Comparison of ENCODE assay signal across 14 cellular contexts in the genomic region with DNA sequence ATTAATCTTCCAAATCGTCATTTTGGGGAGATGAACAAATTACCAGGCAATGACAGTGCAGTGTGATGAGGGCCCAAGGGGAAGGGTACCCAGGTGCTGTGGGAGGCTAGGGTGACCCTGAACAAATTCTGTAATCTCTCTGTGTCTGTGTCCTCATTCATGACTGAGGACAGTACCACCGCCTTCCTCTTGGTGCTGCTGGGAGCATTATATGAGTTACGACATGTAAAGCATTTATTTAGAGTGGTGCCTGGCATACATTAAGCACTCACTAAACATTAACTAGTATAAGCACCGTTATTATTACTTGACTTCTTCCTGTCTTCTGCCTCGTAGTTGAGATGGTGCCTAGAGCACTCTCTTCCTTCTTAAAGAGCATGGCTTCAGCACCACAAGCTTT.
A peak's percentile ranks its signal among the peaks of the same experiment; 100 is the strongest.
DNase-seq lines count a peak whose midpoint lies in the region; ATAC-seq, FAIRE-seq and TF ChIP-seq lines count a peak whose summit lies in the region.
"Had no signal": no experiment of that assay in that cellular context is flagged by ENCODE, and none has a peak within 500 bp of the region (broad histone marks: within the 10 kb centered on the region; RNA-seq: fewer than 3 reads in every experiment).

No MANE protein-coding gene starts in this region.

- no peaks in the 10 kb centered on the region for H3K79me2 ChIP-seq in HepG2 (ENCODE audit: insufficient read depth, low read length)

- no TSS peak for BruUV-seq in HepG2 (replicated peaks; lab: Mats Ljungman, UMichigan)
- no TSS peak for BruUV-seq in Panc1 (replicated peaks; lab: Mats Ljungman, UMichigan)

- FAIRE-seq in HepG2 (lab: Jason Lieb, UNC) (no peak), frontal cortex (lab: Jason Lieb, UNC) (no peak)
- FAIRE-seq: TTC549 had no signal

- H3K27me3 ChIP-seq in HepG2 (ENCODE audit: control insufficient read depth in 1 of 2, insufficient read depth in 2 of 2, low read length in 2 of 2) (peaks cover 0 to 12% of the 10 kb centered on the region in 2 experiments; a peak in 1 of 5 replicates), right lobe of liver (no peaks in the 10 kb centered on the region), Panc1 (ENCODE audit: control insufficient read depth, insufficient read depth, low read length) (no peaks in the 10 kb centered on the region)

- intact Hi-C loops in HepG2 (cut with micrococcal nuclease; ENCODE audit: unreplicated experiment): no loop called here
- intact Hi-C loops in right lobe of liver (cut with DNase I): no loop called here
- intact Hi-C loops in Panc1 (cut with micrococcal nuclease; ENCODE audit: unreplicated experiment): no loop called here

- no peaks in the 10 kb centered on the region for H4K20me1 ChIP-seq in HepG2 (ENCODE audit: insufficient read depth, low read length)

- TF ChIP-seq EP300 in HepG2 (IDR thresholded peaks at IDR 0.05; ENCODE audit: low read depth in 2 of 2, low read length in 2 of 2): no peak
- TF ChIP-seq EP300 in HepG2 (CRISPR knock-in tag; IDR thresholded peaks at IDR 0.05; ENCODE audit: borderline replicate concordance): no peak

- no peak for DNase-seq in HepG2 (ENCODE audit: low spot score)
- DNase-seq in right lobe of liver: no peak
- DNase-seq in Panc1 (ENCODE audit: low read depth, low spot score): no peak
- DNase-seq in fibroblast of villous mesenchyme (ENCODE audit: low read depth): no peak
- DNase-seq in NCI-H2081 treated with DMSO at 0.1 percent for 48 hours (lab: John Stamatoyannopoulos, UW): no peak
- no peak for DNase-seq in activated T-cell treated with anti-CD3 and anti-CD28 coated beads, Interleukin-2, amount 50 U/mL, for 48 hours
- no peak for DNase-seq in frontal cortex (ENCODE audit: low spot score in 2 of 2)
- DNase-seq: glutamatergic neuron; MM.1S; naive thymus-derived CD4-positive, alpha-beta T cell; Right ventricle myocardium superior had no signal

- H3K27ac ChIP-seq in HepG2 (ENCODE audit: extremely low read length, insufficient read depth, low read length) (no peak overlapping the region), right lobe of liver (no peak overlapping the region), Panc1 (ENCODE audit: low read length) (no peak overlapping the region)

- H3K9ac ChIP-seq in HepG2 (ENCODE audit: insufficient read depth, low read depth, low read length): no peak overlapping the region

- peaks cover 10% of the 10 kb centered on the region for H3K4me1 ChIP-seq in HepG2 (ENCODE audit: insufficient read depth, low read length)
- no peaks in the 10 kb centered on the region for H3K4me1 ChIP-seq in right lobe of liver
- peaks cover 39% of the 10 kb centered on the region for H3K4me1 ChIP-seq in Panc1 (ENCODE audit: control insufficient read depth, insufficient read depth, low read length)

- TF ChIP-seq CTCF in HepG2 (CRISPR knock-in tag; IDR thresholded peaks at IDR 0.05): no peak
- no peak for TF ChIP-seq CTCF in right lobe of liver (IDR thresholded peaks at IDR 0.05)
- peak; percentile 34; the same call in 1 of the 2 replicates for TF ChIP-seq CTCF in Panc1 (IDR thresholded peaks at IDR 0.05)
- peak; percentile 8 for TF ChIP-seq CTCF in fibroblast of villous mesenchyme (IDR thresholded peaks at IDR 0.05; ENCODE audit: insufficient read depth, low read depth, low read length)

- TF ChIP-seq POLR2A in HepG2 (IDR thresholded peaks at IDR 0.05; ENCODE audit: insufficient read depth in 1 of 2, low read depth in 2 of 2, low read length in 2 of 2): no peak
- no peak for TF ChIP-seq POLR2A in right lobe of liver (IDR thresholded peaks at IDR 0.05)

- 10% methylated on average over 5 of the region's 5 CpGs for WGBS in HepG2 (ENCODE audit: low lambda C conversion rate)
- WGBS in right lobe of liver (ENCODE audit: insufficient coverage, low coverage, low lambda C conversion rate, missing lambda C conversion rate): 44% methylated on average over 3 of the region's 5 CpGs

- H3K9me3 ChIP-seq in HepG2 (ENCODE audit: low read length) (peaks cover 8% of the 10 kb centered on the region), right lobe of liver (no peaks in the 10 kb centered on the region), Panc1 (ENCODE audit: control insufficient read depth, insufficient read depth, low read depth, low read length) (peaks cover 19% of the 10 kb centered on the region; the same call in 1 of the 2 replicates)

- no peak for TF ChIP-seq RAD21 in HepG2 (CRISPR knock-in tag; IDR thresholded peaks at IDR 0.05)

- CTCF ChIA-PET in HepG2 (lab: Yijun Ruan, JAX; ENCODE audit: low intra/inter-chr PET ratio, low total read pairs) (no interaction called here), Panc1 (lab: Charles Lee) (no interaction called here)

- H3K4me2 ChIP-seq in HepG2 (ENCODE audit: low read depth, low read length): no peak overlapping the region
- H3K4me2 ChIP-seq: GM23338 had no signal

- in situ Hi-C loops in HepG2 (cut with HindIII; ENCODE audit: extremely low pct_ligation_motif_present, low pct_unique_long_range_greater_than_20kb) (no loop called here), Panc1 (cut with HindIII; ENCODE audit: low pct_unique_long_range_greater_than_20kb, low sequenced_read_pairs) (no loop called here)

- H3K4me3 ChIP-seq in HepG2 (replicated peaks in 1 of 3; ENCODE audit: insufficient read depth in 1 of 3, low read depth in 2 of 3, low read length in 3 of 3) (no peak overlapping the region), right lobe of liver (no peak overlapping the region), Panc1 (ENCODE audit: low read depth in 2 of 2, low read length in 2 of 2) (no peak overlapping the region), fibroblast of villous mesenchyme (ENCODE audit: low read depth, low read length) (no peak overlapping the region)
- H3K4me3 ChIP-seq: GM23338 had no signal

- ATAC-seq in HepG2: peak; percentile 71
- no peak for ATAC-seq in right lobe of liver
- no peak for ATAC-seq in Panc1
- no peak for ATAC-seq in HG03135 (IDR thresholded peaks at IDR 0.05; ENCODE audit: unreplicated experiment)
- ATAC-seq: GM23338; naive thymus-derived CD4-positive, alpha-beta T cell had no signal

- H2AFZ ChIP-seq in HepG2 (ENCODE audit: low read length): no peak overlapping the region
- H2AFZ ChIP-seq: GM23338 had no signal

- H3K36me3 ChIP-seq in HepG2 (replicated peaks in 1 of 2; ENCODE audit: control insufficient read depth in 1 of 2, insufficient read depth in 2 of 2, low read length in 2 of 2) (no peaks in the 10 kb centered on the region), right lobe of liver (no peaks in the 10 kb centered on the region), Panc1 (ENCODE audit: control insufficient read depth, insufficient read depth, low read length) (no peaks in the 10 kb centered on the region)

- POLR2A ChIA-PET in HepG2 (lab: Yijun Ruan, JAX) (no interaction called here), Panc1 (lab: Charles Lee) (no interaction called here)

TF ChIP-seq in HepG2, 621 proteins besides CTCF, POLR2A, EP300 and RAD21 (continues in another document):
- TF ChIP-seq NR2F6 (IDR thresholded peaks at IDR 0.05) (no peak), NR2F6 (CRISPR knock-in tag; IDR thresholded peaks at IDR 0.05) (no peak), ETV5 (CRISPR knock-in tag; IDR thresholded peaks at IDR 0.05; ENCODE audit: borderline replicate concordance) (no peak), NAIF1 (CRISPR knock-in tag; IDR thresholded peaks at IDR 0.05; ENCODE audit: borderline replicate concordance) (no peak)
- TF ChIP-seq, protein P1, sequence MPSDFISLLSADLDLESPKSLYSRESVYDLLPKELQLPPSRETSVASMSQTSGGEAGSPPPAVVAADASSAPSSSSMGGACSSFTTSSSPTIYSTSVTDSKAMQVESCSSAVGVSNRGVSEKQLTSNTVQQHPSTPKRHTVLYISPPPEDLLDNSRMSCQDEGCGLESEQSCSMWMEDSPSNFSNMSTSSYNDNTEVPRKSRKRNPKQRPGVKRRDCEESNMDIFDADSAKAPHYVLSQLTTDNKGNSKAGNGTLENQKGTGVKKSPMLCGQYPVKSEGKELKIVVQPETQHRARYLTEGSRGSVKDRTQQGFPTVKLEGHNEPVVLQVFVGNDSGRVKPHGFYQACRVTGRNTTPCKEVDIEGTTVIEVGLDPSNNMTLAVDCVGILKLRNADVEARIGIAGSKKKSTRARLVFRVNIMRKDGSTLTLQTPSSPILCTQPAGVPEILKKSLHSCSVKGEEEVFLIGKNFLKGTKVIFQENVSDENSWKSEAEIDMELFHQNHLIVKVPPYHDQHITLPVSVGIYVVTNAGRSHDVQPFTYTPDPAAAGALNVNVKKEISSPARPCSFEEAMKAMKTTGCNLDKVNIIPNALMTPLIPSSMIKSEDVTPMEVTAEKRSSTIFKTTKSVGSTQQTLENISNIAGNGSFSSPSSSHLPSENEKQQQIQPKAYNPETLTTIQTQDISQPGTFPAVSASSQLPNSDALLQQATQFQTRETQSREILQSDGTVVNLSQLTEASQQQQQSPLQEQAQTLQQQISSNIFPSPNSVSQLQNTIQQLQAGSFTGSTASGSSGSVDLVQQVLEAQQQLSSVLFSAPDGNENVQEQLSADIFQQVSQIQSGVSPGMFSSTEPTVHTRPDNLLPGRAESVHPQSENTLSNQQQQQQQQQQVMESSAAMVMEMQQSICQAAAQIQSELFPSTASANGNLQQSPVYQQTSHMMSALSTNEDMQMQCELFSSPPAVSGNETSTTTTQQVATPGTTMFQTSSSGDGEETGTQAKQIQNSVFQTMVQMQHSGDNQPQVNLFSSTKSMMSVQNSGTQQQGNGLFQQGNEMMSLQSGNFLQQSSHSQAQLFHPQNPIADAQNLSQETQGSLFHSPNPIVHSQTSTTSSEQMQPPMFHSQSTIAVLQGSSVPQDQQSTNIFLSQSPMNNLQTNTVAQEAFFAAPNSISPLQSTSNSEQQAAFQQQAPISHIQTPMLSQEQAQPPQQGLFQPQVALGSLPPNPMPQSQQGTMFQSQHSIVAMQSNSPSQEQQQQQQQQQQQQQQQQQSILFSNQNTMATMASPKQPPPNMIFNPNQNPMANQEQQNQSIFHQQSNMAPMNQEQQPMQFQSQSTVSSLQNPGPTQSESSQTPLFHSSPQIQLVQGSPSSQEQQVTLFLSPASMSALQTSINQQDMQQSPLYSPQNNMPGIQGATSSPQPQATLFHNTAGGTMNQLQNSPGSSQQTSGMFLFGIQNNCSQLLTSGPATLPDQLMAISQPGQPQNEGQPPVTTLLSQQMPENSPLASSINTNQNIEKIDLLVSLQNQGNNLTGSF (CRISPR knock-in tag; IDR thresholded peaks at IDR 0.05): no peak
- TF ChIP-seq, protein P2, sequence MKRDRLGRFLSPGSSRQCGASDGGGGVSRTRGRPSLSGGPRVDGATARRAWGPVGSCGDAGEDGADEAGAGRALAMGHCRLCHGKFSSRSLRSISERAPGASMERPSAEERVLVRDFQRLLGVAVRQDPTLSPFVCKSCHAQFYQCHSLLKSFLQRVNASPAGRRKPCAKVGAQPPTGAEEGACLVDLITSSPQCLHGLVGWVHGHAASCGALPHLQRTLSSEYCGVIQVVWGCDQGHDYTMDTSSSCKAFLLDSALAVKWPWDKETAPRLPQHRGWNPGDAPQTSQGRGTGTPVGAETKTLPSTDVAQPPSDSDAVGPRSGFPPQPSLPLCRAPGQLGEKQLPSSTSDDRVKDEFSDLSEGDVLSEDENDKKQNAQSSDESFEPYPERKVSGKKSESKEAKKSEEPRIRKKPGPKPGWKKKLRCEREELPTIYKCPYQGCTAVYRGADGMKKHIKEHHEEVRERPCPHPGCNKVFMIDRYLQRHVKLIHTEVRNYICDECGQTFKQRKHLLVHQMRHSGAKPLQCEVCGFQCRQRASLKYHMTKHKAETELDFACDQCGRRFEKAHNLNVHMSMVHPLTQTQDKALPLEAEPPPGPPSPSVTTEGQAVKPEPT (CRISPR knock-in tag; IDR thresholded peaks at IDR 0.05; ENCODE audit: low read depth): no peak

Comparison
In these comparisons a context has a peak if more than half of its experiments do, and no peak if none do; other contexts are left out.
1. CTCF ChIP-seq: peak in Panc1 (single experiment) and fibroblast of villous mesenchyme (single experiment); none in HepG2 (single experiment) and right lobe of liver (0 of 4).